In the genomic region with DNA sequence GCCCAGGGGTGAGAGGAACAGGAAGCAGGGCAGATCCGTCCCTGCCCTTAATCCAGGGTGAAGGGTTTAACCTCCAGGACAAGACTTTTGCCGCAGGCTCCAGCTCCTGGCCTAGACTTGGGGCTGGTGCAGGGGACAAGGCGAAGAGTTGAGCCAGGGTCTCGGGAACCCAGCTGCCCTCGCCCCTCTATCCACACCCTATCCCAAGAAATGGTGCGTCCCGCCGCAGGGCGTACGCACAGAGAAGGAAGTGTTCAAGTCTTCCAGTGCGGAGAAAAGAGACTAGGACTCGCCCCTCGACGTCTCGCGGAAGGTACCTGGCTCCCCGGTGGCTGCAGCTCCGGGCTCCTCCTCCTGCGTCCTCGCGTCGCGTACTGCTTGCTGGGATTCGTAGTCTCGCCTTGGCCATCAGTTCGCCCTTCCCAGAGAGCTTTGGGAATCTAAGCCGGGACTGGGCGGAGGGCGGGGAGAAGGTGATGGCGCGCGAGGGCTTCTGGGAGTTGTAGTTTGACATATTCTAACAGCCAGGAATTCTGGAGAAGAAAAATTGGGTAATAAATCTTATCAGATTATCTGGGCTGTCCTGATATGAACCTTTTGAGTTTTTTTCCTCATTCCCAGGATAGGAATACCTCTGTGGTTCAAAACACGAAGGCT, we compare ENCODE assay signal across 1 cellular context.
TF ChIP-seq lines count a peak whose summit lies in the region.

A gene with protein sequence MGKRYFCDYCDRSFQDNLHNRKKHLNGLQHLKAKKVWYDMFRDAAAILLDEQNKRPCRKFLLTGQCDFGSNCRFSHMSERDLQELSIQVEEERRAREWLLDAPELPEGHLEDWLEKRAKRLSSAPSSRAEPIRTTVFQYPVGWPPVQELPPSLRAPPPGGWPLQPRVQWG (minus strand): TSS at position 376 of the 657 bp plus-strand sequence. CDS start 18,463 bp downstream, outside the sequence.

TF ChIP-seq in GM12878, 131 proteins besides CTCF, POLR2A, EP300 and RAD21 (continued from another document):
- TF ChIP-seq MEF2A (IDR thresholded peaks at IDR 0.05; ENCODE audit: insufficient read depth, low read depth, low read length) (no peak), CBFB (IDR thresholded peaks at IDR 0.05; ENCODE audit: low read depth) (no peak), JUNB (IDR thresholded peaks at IDR 0.05) (no peak), SIX5 (IDR thresholded peaks at IDR 0.05; ENCODE audit: low read depth, low read length, severe bottlenecking) (peak; percentile 85), MTA2 (IDR thresholded peaks at IDR 0.05; ENCODE audit: low read depth) (no peak), WRNIP1 (IDR thresholded peaks at IDR 0.05; ENCODE audit: borderline replicate concordance, low read depth, low read length) (no peak), EGR1 (IDR thresholded peaks at IDR 0.05; ENCODE audit: borderline replicate concordance in 1 of 2, low read depth in 2 of 2, low read length in 2 of 2) (peak; percentile 1 to 56; a peak in 1 of 3 replicates), POLR2AphosphoS2 (IDR thresholded peaks at IDR 0.05; ENCODE audit: low read depth, low read length) (peak; percentile 29; the same call in 1 of the 2 replicates), PAX5 (IDR thresholded peaks at IDR 0.05; ENCODE audit: borderline replicate concordance, low read depth, low read length) (no peak), FOS (IDR thresholded peaks at IDR 0.05; ENCODE audit: borderline replicate concordance, extremely low read depth, insufficient read length) (no peak), ZNF622 (IDR thresholded peaks at IDR 0.05) (no peak), KLF5 (IDR thresholded peaks at IDR 0.05; ENCODE audit: partially characterized antibody) (no peak), JUND (IDR thresholded peaks at IDR 0.05; ENCODE audit: low read depth, low read length) (no peak), CREM (IDR thresholded peaks at IDR 0.05; ENCODE audit: low read depth) (peak; percentile 94), STAT3 (IDR thresholded peaks at IDR 0.05; ENCODE audit: low read depth, low read length) (no peak), HDGF (IDR thresholded peaks at IDR 0.05) (peak; percentile 79), TARDBP (IDR thresholded peaks at IDR 0.05; ENCODE audit: borderline replicate concordance) (peak; percentile 74), RELA (IDR thresholded peaks at IDR 0.05; ENCODE audit: borderline replicate concordance, partially characterized antibody) (peak; percentile 29)
- TF ChIP-seq, protein P1, sequence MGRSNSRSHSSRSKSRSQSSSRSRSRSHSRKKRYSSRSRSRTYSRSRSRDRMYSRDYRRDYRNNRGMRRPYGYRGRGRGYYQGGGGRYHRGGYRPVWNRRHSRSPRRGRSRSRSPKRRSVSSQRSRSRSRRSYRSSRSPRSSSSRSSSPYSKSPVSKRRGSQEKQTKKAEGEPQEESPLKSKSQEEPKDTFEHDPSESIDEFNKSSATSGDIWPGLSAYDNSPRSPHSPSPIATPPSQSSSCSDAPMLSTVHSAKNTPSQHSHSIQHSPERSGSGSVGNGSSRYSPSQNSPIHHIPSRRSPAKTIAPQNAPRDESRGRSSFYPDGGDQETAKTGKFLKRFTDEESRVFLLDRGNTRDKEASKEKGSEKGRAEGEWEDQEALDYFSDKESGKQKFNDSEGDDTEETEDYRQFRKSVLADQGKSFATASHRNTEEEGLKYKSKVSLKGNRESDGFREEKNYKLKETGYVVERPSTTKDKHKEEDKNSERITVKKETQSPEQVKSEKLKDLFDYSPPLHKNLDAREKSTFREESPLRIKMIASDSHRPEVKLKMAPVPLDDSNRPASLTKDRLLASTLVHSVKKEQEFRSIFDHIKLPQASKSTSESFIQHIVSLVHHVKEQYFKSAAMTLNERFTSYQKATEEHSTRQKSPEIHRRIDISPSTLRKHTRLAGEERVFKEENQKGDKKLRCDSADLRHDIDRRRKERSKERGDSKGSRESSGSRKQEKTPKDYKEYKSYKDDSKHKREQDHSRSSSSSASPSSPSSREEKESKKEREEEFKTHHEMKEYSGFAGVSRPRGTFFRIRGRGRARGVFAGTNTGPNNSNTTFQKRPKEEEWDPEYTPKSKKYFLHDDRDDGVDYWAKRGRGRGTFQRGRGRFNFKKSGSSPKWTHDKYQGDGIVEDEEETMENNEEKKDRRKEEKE (IDR thresholded peaks at IDR 0.05), result no peak
- TF ChIP-seq, protein P2, sequence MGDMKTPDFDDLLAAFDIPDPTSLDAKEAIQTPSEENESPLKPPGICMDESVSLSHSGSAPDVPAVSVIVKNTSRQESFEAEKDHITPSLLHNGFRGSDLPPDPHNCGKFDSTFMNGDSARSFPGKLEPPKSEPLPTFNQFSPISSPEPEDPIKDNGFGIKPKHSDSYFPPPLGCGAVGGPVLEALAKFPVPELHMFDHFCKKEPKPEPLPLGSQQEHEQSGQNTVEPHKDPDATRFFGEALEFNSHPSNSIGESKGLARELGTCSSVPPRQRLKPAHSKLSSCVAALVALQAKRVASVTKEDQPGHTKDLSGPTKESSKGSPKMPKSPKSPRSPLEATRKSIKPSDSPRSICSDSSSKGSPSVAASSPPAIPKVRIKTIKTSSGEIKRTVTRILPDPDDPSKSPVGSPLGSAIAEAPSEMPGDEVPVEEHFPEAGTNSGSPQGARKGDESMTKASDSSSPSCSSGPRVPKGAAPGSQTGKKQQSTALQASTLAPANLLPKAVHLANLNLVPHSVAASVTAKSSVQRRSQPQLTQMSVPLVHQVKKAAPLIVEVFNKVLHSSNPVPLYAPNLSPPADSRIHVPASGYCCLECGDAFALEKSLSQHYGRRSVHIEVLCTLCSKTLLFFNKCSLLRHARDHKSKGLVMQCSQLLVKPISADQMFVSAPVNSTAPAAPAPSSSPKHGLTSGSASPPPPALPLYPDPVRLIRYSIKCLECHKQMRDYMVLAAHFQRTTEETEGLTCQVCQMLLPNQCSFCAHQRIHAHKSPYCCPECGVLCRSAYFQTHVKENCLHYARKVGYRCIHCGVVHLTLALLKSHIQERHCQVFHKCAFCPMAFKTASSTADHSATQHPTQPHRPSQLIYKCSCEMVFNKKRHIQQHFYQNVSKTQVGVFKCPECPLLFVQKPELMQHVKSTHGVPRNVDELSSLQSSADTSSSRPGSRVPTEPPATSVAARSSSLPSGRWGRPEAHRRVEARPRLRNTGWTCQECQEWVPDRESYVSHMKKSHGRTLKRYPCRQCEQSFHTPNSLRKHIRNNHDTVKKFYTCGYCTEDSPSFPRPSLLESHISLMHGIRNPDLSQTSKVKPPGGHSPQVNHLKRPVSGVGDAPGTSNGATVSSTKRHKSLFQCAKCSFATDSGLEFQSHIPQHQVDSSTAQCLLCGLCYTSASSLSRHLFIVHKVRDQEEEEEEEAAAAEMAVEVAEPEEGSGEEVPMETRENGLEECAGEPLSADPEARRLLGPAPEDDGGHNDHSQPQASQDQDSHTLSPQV (IDR thresholded peaks at IDR 0.05), result no peak
- TF ChIP-seq, protein P3, sequence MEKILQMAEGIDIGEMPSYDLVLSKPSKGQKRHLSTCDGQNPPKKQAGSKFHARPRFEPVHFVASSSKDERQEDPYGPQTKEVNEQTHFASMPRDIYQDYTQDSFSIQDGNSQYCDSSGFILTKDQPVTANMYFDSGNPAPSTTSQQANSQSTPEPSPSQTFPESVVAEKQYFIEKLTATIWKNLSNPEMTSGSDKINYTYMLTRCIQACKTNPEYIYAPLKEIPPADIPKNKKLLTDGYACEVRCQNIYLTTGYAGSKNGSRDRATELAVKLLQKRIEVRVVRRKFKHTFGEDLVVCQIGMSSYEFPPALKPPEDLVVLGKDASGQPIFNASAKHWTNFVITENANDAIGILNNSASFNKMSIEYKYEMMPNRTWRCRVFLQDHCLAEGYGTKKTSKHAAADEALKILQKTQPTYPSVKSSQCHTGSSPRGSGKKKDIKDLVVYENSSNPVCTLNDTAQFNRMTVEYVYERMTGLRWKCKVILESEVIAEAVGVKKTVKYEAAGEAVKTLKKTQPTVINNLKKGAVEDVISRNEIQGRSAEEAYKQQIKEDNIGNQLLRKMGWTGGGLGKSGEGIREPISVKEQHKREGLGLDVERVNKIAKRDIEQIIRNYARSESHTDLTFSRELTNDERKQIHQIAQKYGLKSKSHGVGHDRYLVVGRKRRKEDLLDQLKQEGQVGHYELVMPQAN (conservative IDR thresholded peaks at IDR 0.05), result 0 out of 2 replicates have a peak, but pooled peaks have one; percentile 53
- TF ChIP-seq, protein P4, sequence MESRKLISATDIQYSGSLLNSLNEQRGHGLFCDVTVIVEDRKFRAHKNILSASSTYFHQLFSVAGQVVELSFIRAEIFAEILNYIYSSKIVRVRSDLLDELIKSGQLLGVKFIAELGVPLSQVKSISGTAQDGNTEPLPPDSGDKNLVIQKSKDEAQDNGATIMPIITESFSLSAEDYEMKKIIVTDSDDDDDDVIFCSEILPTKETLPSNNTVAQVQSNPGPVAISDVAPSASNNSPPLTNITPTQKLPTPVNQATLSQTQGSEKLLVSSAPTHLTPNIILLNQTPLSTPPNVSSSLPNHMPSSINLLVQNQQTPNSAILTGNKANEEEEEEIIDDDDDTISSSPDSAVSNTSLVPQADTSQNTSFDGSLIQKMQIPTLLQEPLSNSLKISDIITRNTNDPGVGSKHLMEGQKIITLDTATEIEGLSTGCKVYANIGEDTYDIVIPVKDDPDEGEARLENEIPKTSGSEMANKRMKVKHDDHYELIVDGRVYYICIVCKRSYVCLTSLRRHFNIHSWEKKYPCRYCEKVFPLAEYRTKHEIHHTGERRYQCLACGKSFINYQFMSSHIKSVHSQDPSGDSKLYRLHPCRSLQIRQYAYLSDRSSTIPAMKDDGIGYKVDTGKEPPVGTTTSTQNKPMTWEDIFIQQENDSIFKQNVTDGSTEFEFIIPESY (IDR thresholded peaks at IDR 0.05), result no peak
- TF ChIP-seq, protein P5, sequence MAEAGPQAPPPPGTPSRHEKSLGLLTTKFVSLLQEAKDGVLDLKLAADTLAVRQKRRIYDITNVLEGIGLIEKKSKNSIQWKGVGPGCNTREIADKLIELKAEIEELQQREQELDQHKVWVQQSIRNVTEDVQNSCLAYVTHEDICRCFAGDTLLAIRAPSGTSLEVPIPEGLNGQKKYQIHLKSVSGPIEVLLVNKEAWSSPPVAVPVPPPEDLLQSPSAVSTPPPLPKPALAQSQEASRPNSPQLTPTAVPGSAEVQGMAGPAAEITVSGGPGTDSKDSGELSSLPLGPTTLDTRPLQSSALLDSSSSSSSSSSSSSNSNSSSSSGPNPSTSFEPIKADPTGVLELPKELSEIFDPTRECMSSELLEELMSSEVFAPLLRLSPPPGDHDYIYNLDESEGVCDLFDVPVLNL (IDR thresholded peaks at IDR 0.05; ENCODE audit: low read depth, low read length), result 0 out of 2 replicates have a peak, but pooled peaks have one; percentile 15
